ENCODE assay signal across 8 cellular contexts in the genomic region with DNA sequence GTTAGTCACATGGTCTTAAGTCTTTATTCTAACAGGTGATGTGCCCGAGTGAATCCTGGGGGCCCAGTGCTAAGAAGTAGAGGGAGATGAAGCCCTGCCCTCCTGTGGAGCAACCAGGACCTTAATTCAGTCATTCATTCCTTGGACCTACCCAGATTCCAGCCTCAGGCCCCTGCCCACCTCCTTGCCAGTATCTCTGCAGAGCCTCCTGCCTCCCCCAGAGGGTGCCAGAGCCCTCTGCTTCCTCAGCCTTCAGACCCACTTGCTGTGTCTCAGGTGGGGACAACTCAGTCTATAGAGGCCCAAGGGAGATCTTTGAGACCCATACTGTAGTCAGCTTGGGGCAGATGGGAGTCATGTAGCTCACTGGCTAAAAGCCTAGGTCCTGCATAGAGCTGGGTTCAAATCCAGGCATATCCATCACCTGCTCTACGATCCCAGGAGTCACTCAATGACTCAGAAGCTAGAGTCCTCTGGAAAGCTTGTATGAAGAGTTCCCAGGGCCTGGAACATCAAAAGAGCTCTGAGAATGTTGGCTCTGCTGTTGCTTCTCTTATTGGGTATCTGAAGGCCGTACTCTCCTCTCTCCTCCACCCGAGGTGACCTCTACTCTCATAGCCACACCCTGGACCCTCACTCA. TPM values are rescaled to one million over a fixed set of nuclear protein-coding genes. Genes with fewer than 3 reads are reported as not detected.
DNase-seq lines count a peak whose midpoint lies in the region; ATAC-seq, FAIRE-seq and TF ChIP-seq lines count a peak whose summit lies in the region.

No MANE protein-coding gene starts in this region.

- ATAC-seq in GM19455 (IDR thresholded peaks at IDR 0.05; ENCODE audit: unreplicated experiment) (no peak), GM21786 (IDR thresholded peaks at IDR 0.05; ENCODE audit: unreplicated experiment) (no peak)

- intact Hi-C loops in adrenal gland (cut with DNase I), result no loop called here

- DNase-seq in GM19239 (ENCODE audit: insufficient read length, low spot score) (no peak), NCI-H460 (ENCODE audit: extremely low read depth, low read depth) (peak; percentile 36), adrenal gland (peak in 3 of 7 donors; percentile 43 to 54 (median 54)), iPS DF 6.9 (ENCODE audit: low read depth, low spot score) (peak; percentile 47)
- peak; percentile 27 for DNase-seq in stimulated activated CD4-positive, alpha-beta T cell treated with anti-CD3 and anti-CD28 coated beads, Interleukin-4, amount 100 ng/mL, for 24 hours

- H3K36me3 ChIP-seq in adrenal gland (replicated peaks in 1 of 2) (no peaks in the 10 kb centered on the region), iPS DF 6.9 (ENCODE audit: control insufficient read depth, insufficient read depth, low read length) (no peaks in the 10 kb centered on the region)

- peak; percentile 72 for FAIRE-seq in GM19239 (lab: Jason Lieb, UNC)

- H3K9me3 ChIP-seq in adrenal gland (replicated peaks in 1 of 3) (no peaks in the 10 kb centered on the region), iPS DF 6.9 (ENCODE audit: control insufficient read depth, insufficient read depth, low read length) (no peaks in the 10 kb centered on the region)

- H3K27me3 ChIP-seq in adrenal gland (no peaks in the 10 kb centered on the region), iPS DF 6.9 (ENCODE audit: control insufficient read depth, insufficient read depth, low read length) (no peaks in the 10 kb centered on the region)

- TF ChIP-seq CTCF in C4-2B (conservative IDR thresholded peaks at IDR 0.05), result peak; percentile 68
- peak; percentile 40 to 66 (median 60) for TF ChIP-seq CTCF in adrenal gland (IDR thresholded peaks at IDR 0.05)

- H3K27ac ChIP-seq in C4-2B (no peak overlapping the region), adrenal gland (no peak overlapping the region), iPS DF 6.9 (ENCODE audit: low read length) (no peak overlapping the region)

- no peak for TF ChIP-seq POLR2A in adrenal gland (IDR thresholded peaks at IDR 0.05)

- no peak overlapping the region for H3K4me3 ChIP-seq in adrenal gland
- no peak overlapping the region for H3K4me3 ChIP-seq in iPS DF 6.9 (ENCODE audit: low read length)

- WGBS in adrenal gland, 4 donors, result 71 to 79% (median 78%) methylated on average over 4 of the region's 4 CpGs
- WGBS in iPS DF 6.9 (ENCODE audit: insufficient coverage, insufficient read length), result no CpG with 5 or more reads among the region's 4 CpGs

- no peaks in the 10 kb centered on the region for H3K4me1 ChIP-seq in adrenal gland (replicated peaks in 1 of 2)
- H3K4me1 ChIP-seq in iPS DF 6.9 (ENCODE audit: control insufficient read depth, insufficient read depth, low read length), result no peaks in the 10 kb centered on the region

RNA-seq across cellular contexts. Expression of gene SIGLEC1, which starts 3.9 kb away (rescaled TPM):
- total RNA-seq in NCI-H460 (2014; rRNA removed; shearing (Covaris generic)), result not detected in 2 replicates
- polyA plus RNA-seq in NCI-H460 (2014; cell fraction: nucleus; rRNA removed), result 0.03 TPM in 1 of 2 replicates, not detected in the other
- 10 to 100 TPM; 17.3 to 47.2 (median 34.9) TPM for total RNA-seq in adrenal gland
- polyA plus RNA-seq in adrenal gland, result 10 to 100 TPM in 2 of 3 donors, 1 to 10 TPM in 1; 4.8 to 46.4 (median 25.7) TPM

RNA-seq across cellular contexts. Expression of gene HSPA12B, which starts 16.2 kb away (rescaled TPM):
- total RNA-seq in NCI-H460 (2014; rRNA removed; shearing (Covaris generic)), result not detected in 2 replicates
- not detected in 2 replicates for polyA plus RNA-seq in NCI-H460 (2014; cell fraction: nucleus; rRNA removed)
- total RNA-seq in adrenal gland, result 1 to 10 TPM; 3.4 to 9.3 (median 5.5) TPM
- 10 to 100 TPM in 1 of 3 donors, 1 to 10 TPM in 2; 1.5 to 10.9 (median 9.1) TPM for polyA plus RNA-seq in adrenal gland

RNA-seq across cellular contexts. Expression of gene ADAM33, which starts 34.5 kb away (rescaled TPM):
- total RNA-seq in NCI-H460 (2014; rRNA removed; shearing (Covaris generic)), result 0.10 and 0.12 TPM in 2 replicates
- 1.9 and 2.2 TPM in 2 replicates for polyA plus RNA-seq in NCI-H460 (2014; cell fraction: nucleus; rRNA removed)
- total RNA-seq in adrenal gland, result 1 to 10 TPM in 4 of 8 donors, under 1 TPM in 4; 0.42 to 7.9 (median 1.2) TPM
- polyA plus RNA-seq in adrenal gland, result 10 to 100 TPM in 2 of 3 donors, under 1 TPM in 1; 0.84 to 65.0 (median 33.2) TPM

RNA-seq across cellular contexts. Expression of gene ADISSP, which starts 51.2 kb away (rescaled TPM):
- total RNA-seq in NCI-H460 (2014; rRNA removed; shearing (Covaris generic)), result 42.0 and 50.7 TPM in 2 replicates
- 58.3 and 60.7 TPM in 2 replicates for polyA plus RNA-seq in NCI-H460 (2014; cell fraction: nucleus; rRNA removed)
- total RNA-seq in adrenal gland, result 10 to 100 TPM; 17.6 to 31.5 (median 23.9) TPM
- 10 to 100 TPM in 2 of 3 donors, 1 to 10 TPM in 1; 4.4 to 42.1 (median 24.4) TPM for polyA plus RNA-seq in adrenal gland

RNA-seq across cellular contexts. Expression of gene GFRA4, which starts 53.1 kb away (rescaled TPM):
- not detected in 2 replicates for total RNA-seq in NCI-H460 (2014; rRNA removed; shearing (Covaris generic))
- not detected in 2 replicates for polyA plus RNA-seq in NCI-H460 (2014; cell fraction: nucleus; rRNA removed)
- not detected for total RNA-seq in adrenal gland
- polyA plus RNA-seq in adrenal gland, result not detected

Comparison
In these comparisons a context has a peak if more than half of its experiments do, and no peak if none do; other contexts are left out.
1. RNA of gene SIGLEC1, which starts 3.9 kb away (total RNA-seq): 17.3 to 47.2 TPM in adrenal gland; not detected in NCI-H460; every median in the first group is over 10 times any median in the second.